ENCODE assay signal across 8 cellular contexts in the genomic region with DNA sequence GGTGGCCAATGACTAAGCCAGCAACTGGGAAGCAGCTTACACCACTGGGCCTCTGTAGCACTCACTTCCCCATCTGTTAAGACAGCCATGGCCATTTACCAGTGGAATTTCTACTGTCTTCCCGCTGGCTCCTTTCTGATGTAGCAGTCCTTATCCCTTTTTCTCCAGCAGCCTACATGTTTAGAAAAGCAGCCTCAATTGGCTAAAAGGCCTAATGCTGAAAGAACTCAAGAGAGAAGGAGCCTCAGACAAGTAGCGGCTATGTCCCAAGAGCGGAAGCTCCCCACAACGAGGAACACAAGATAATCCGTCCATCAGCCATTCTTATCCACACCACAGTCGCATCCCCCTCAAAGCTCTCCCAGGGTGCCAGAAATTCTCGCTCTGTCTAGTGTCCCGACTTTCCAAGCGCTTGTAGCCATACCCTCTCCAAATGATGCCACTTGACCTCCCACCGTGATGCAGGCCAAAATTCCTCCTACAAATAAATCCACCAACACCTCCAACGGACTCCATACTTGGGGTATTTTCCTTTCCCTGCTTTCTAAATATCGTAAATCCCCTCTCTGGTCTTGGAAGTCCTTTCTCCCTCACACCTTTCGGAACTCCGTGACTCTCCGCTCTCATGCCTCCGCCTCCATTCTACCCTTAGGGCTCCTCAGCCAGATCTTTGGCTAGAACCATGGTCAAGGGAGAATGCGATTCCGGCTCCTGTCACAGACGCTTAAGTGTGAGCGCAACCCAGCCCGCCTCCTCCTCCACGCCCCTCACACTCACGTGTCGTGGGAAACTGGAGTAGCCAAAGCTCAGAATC. TPM values are rescaled to one million over a fixed set of nuclear protein-coding genes. Genes with fewer than 3 reads are reported as not detected.
DNase-seq lines count a peak whose midpoint lies in the region; ATAC-seq and TF ChIP-seq lines count a peak whose summit lies in the region.

No MANE protein-coding gene starts in this region.

- peak overlapping the region; percentile 94 for H3K27ac ChIP-seq in MM.1S (ENCODE audit: low read length)
- peak overlapping the region; percentile 95 to 97 (median 95) for H3K27ac ChIP-seq in gastroesophageal sphincter
- H3K27ac ChIP-seq in osteoblast (ENCODE audit: low read depth, low read length) = peak overlapping the region; percentile 96

- H3K4me3 ChIP-seq in MM.1S (ENCODE audit: low read length) (peak overlapping the region; percentile 98), gastroesophageal sphincter (peak overlapping the region; percentile 52 to 74), osteoblast (ENCODE audit: insufficient read depth, low read length) (peak overlapping the region; percentile 90)

- peaks cover 10% of the 10 kb centered on the region; the same call in 1 of the 2 replicates for H3F3A ChIP-seq in MM.1S (ENCODE audit: insufficient read depth, low read length)

- peak; percentile 29 to 39 for ATAC-seq in activated T-cell treated with anti-CD3 and anti-CD28 coated beads, Interleukin-2, amount 50 U/mL, for 72 hours (replicated peaks in 1 of 2)
- ATAC-seq in gastroesophageal sphincter = peak; percentile 62

- peaks cover 60% of the 10 kb centered on the region for H3K4me1 Mint-ChIP-seq in activated naive CD4-positive, alpha-beta T cell treated with anti-CD3 and anti-CD28 coated beads, Interleukin-2, amount 10 ng/mL, durations not matched to agents 7 days and 5 days
- peaks cover 66% of the 10 kb centered on the region for H3K4me1 Mint-ChIP-seq in activated T-cell treated with anti-CD3 and anti-CD28 coated beads, Interleukin-2, amount 50 U/mL, for 72 hours (ENCODE audit: low read depth)

- H3K4me1 ChIP-seq in MM.1S (ENCODE audit: low read length) (peaks cover 18% of the 10 kb centered on the region), gastroesophageal sphincter (peaks cover 0 to 40% (median 4%) of the 10 kb centered on the region in 3 donors), osteoblast (ENCODE audit: insufficient read depth, low read length) (peaks cover 24% of the 10 kb centered on the region)

- H3K36me3 ChIP-seq in MM.1S (replicated peaks; ENCODE audit: insufficient read depth, low read length) = peaks cover 17% of the 10 kb centered on the region
- peaks cover 0 to 25% of the 10 kb centered on the region in 2 donors for H3K36me3 ChIP-seq in gastroesophageal sphincter
- peaks cover 20% of the 10 kb centered on the region for H3K36me3 ChIP-seq in osteoblast (ENCODE audit: insufficient read depth, low read length)

- CTCF ChIA-PET in activated naive CD4-positive, alpha-beta T cell treated with anti-CD3 and anti-CD28 coated beads, Interleukin-2, amount 10 ng/mL, durations not matched to agents 7 days and 5 days (lab: Charles Lee) = interaction anchor here (0.7 to 5.0 kb wide), 11 partner anchors 9 to 291 kb away, joined by 3 to 61 read pairs (median 5); no protein-coding TSS in a partner anchor
- CTCF ChIA-PET in HEK293T (lab: Yijun Ruan, JAX) = interaction anchor here (0.6 to 1.6 kb wide), 8 partner anchors 36 to 268 kb away, joined by 3 to 13 read pairs (median 4); a partner anchor contains a TSS

- H3K9ac ChIP-seq in MM.1S (ENCODE audit: low read length) = peak overlapping the region; percentile 94

- H3K27me3 ChIP-seq in MM.1S (replicated peaks; ENCODE audit: insufficient read depth, low read length) (no peaks in the 10 kb centered on the region), gastroesophageal sphincter (no peaks in the 10 kb centered on the region), osteoblast (ENCODE audit: insufficient read depth, low read length) (no peaks in the 10 kb centered on the region)

- peaks cover 39% of the 10 kb centered on the region for H3K36me3 Mint-ChIP-seq in activated naive CD4-positive, alpha-beta T cell treated with anti-CD3 and anti-CD28 coated beads, Interleukin-2, amount 10 ng/mL, durations not matched to agents 7 days and 5 days
- H3K36me3 Mint-ChIP-seq in activated T-cell treated with anti-CD3 and anti-CD28 coated beads, Interleukin-2, amount 50 U/mL, for 72 hours (ENCODE audit: insufficient read depth in 2 of 2) = peaks cover 11 to 22% of the 10 kb centered on the region in 2 donors

- TF ChIP-seq CTCF in MM.1S (IDR thresholded peaks at IDR 0.05; ENCODE audit: low read length) (no peak), gastroesophageal sphincter (IDR thresholded peaks at IDR 0.05) (no peak), osteoblast (IDR thresholded peaks at IDR 0.05; ENCODE audit: extremely low read depth, low read depth, low read length) (no peak)

- POLR2A ChIA-PET in HEK293T (lab: Yijun Ruan, JAX) = interaction anchor here (0.5 to 1.7 kb wide), 21 partner anchors 10 to 334 kb away, joined by 3 to 14 read pairs (median 3); a partner anchor contains a TSS

- WGBS in gastroesophageal sphincter (ENCODE audit: low coverage in 1 of 2), 2 donors = 0 to 3% methylated on average over 12 to 15 of the region's 24 CpGs

- H2AFZ ChIP-seq in MM.1S (ENCODE audit: low read length) = peak overlapping the region; percentile 88
- H2AFZ ChIP-seq in osteoblast (ENCODE audit: low read length) = peak overlapping the region; percentile 94

- H3K79me2 ChIP-seq in MM.1S (ENCODE audit: low read length) = peaks cover 44% of the 10 kb centered on the region
- peaks cover 50% of the 10 kb centered on the region for H3K79me2 ChIP-seq in osteoblast (ENCODE audit: insufficient read depth, low read length)

- TF ChIP-seq EP300 in gastroesophageal sphincter (IDR thresholded peaks at IDR 0.05) = no peak

- H3K4me2 ChIP-seq in MM.1S (ENCODE audit: low read depth, low read length) = peak overlapping the region; percentile 84
- H3K4me2 ChIP-seq in osteoblast (ENCODE audit: insufficient read depth, low read length) = peak overlapping the region; percentile 91

- DNase-seq in activated naive CD4-positive, alpha-beta T cell treated with anti-CD3 and anti-CD28 coated beads, Interleukin-2, amount 10 ng/mL, durations not matched to agents 7 days and 5 days = no peak
- DNase-seq in activated naive CD4-positive, alpha-beta T cell treated with Interleukin-2 at 50 U/mL for 16 hours = no peak
- DNase-seq in HEK293T (ENCODE audit: extremely low spot score) = peak; percentile 15
- peak; percentile 27 for DNase-seq in MM.1S
- no peak for DNase-seq in activated T-cell treated with anti-CD3 and anti-CD28 coated beads, Interleukin-2, amount 50 U/mL, for 72 hours
- peak; percentile 78 for DNase-seq in osteoblast (ENCODE audit: insufficient read length, low spot score, missing footprints)
- no peak for DNase-seq in NCI-H510A treated with DMSO at 0.1 percent for 48 hours (lab: John Stamatoyannopoulos, UW)

- H3K9me2 ChIP-seq in MM.1S (replicated peaks; ENCODE audit: insufficient read depth, low read length) = no peaks in the 10 kb centered on the region

- H3K9me3 ChIP-seq in MM.1S (replicated peaks; ENCODE audit: insufficient read depth, low read length) = no peaks in the 10 kb centered on the region
- H3K9me3 ChIP-seq in gastroesophageal sphincter = no peaks in the 10 kb centered on the region
- no peaks in the 10 kb centered on the region for H3K9me3 ChIP-seq in osteoblast (ENCODE audit: low read depth, low read length)

- H4K20me1 ChIP-seq in MM.1S (ENCODE audit: insufficient read depth, low read length) (0 out of 2 replicates have a peak, but pooled peaks cover 5% of the 10 kb centered on the region), osteoblast (ENCODE audit: insufficient read depth, low read length) (peaks cover 18% of the 10 kb centered on the region)

- H3K9me3 Mint-ChIP-seq in activated naive CD4-positive, alpha-beta T cell treated with anti-CD3 and anti-CD28 coated beads, Interleukin-2, amount 10 ng/mL, durations not matched to agents 7 days and 5 days = peaks cover 8% of the 10 kb centered on the region
- peaks cover 4% of the 10 kb centered on the region in 2 donors for H3K9me3 Mint-ChIP-seq in activated T-cell treated with anti-CD3 and anti-CD28 coated beads, Interleukin-2, amount 50 U/mL, for 72 hours

- H3K27ac Mint-ChIP-seq in activated naive CD4-positive, alpha-beta T cell treated with anti-CD3 and anti-CD28 coated beads, Interleukin-2, amount 10 ng/mL, durations not matched to agents 7 days and 5 days = peak overlapping the region; percentile 93
- H3K27ac Mint-ChIP-seq in activated T-cell treated with anti-CD3 and anti-CD28 coated beads, Interleukin-2, amount 50 U/mL, for 72 hours = peak overlapping the region; percentile 91

- H3K4me3 Mint-ChIP-seq in activated naive CD4-positive, alpha-beta T cell treated with anti-CD3 and anti-CD28 coated beads, Interleukin-2, amount 10 ng/mL, durations not matched to agents 7 days and 5 days = peak overlapping the region; percentile 98
- peak overlapping the region; percentile 84 to 97 for H3K4me3 Mint-ChIP-seq in activated T-cell treated with anti-CD3 and anti-CD28 coated beads, Interleukin-2, amount 50 U/mL, for 72 hours

- no peaks in the 10 kb centered on the region for H3K27me3 Mint-ChIP-seq in activated naive CD4-positive, alpha-beta T cell treated with anti-CD3 and anti-CD28 coated beads, Interleukin-2, amount 10 ng/mL, durations not matched to agents 7 days and 5 days
- no peaks in the 10 kb centered on the region for H3K27me3 Mint-ChIP-seq in activated T-cell treated with anti-CD3 and anti-CD28 coated beads, Interleukin-2, amount 50 U/mL, for 72 hours (ENCODE audit: low read depth)

- no peak for TF ChIP-seq POLR2A in gastroesophageal sphincter (IDR thresholded peaks at IDR 0.05)

TF ChIP-seq in HEK293T, 16 proteins besides CTCF, POLR2A, EP300 and RAD21 (continues in another document):
- TF ChIP-seq TARDBP (IDR thresholded peaks at IDR 0.05) = no peak
- TF ChIP-seq BHLHE40 (IDR thresholded peaks at IDR 0.05; ENCODE audit: borderline replicate concordance) = no peak
- TF ChIP-seq FOXM1 (IDR thresholded peaks at IDR 0.05; ENCODE audit: borderline replicate concordance) = no peak
- TF ChIP-seq FOXK2 (IDR thresholded peaks at IDR 0.05) = no peak

RNA-seq across cellular contexts. Expression of a gene that starts 0.5 kb away (rescaled TPM):
- 100 to 1,000 TPM; 149 to 153 TPM for total RNA-seq in activated T-cell treated with anti-CD3 and anti-CD28 coated beads, Interleukin-2, amount 50 U/mL, for 72 hours
- 100 to 1,000 TPM in 1 of 4 donors, 10 to 100 TPM in 3; 79.5 to 105 (median 90.2) TPM for total RNA-seq in gastroesophageal sphincter
- 143 and 162 TPM in 2 replicates for total RNA-seq in osteoblast

RNA-seq across cellular contexts. Expression of a gene that starts 34.6 kb away (rescaled TPM):
- 10 to 100 TPM; 16.7 to 19.7 TPM for total RNA-seq in activated T-cell treated with anti-CD3 and anti-CD28 coated beads, Interleukin-2, amount 50 U/mL, for 72 hours
- total RNA-seq in gastroesophageal sphincter (10 to 100 TPM; 22.7 to 52.0 (median 42.1) TPM), osteoblast (22.4 and 27.1 TPM in 2 replicates)

RNA-seq across cellular contexts. Expression of a gene that starts 40.4 kb away (rescaled TPM):
- 1 to 10 TPM; 2.5 to 5.5 TPM for total RNA-seq in activated T-cell treated with anti-CD3 and anti-CD28 coated beads, Interleukin-2, amount 50 U/mL, for 72 hours
- total RNA-seq in gastroesophageal sphincter (1 to 10 TPM in 2 of 4 donors, under 1 TPM in 1, not detected in 1; 0.45 to 5.7 (median 1.6) TPM), osteoblast (under 0.01 and 0.29 TPM in 2 replicates)

Comparison
In these comparisons a context has a peak if more than half of its experiments do, and no peak if none do; other contexts are left out.
1. DNase-seq: peak in HEK293T (single experiment), MM.1S (single experiment) and osteoblast (single experiment); none in activated naive CD4-positive, alpha-beta T cell treated with anti-CD3 and anti-CD28 coated beads, Interleukin-2, amount 10 ng/mL, durations not matched to agents 7 days and 5 days (single experiment), activated naive CD4-positive, alpha-beta T cell treated with Interleukin-2 at 50 U/mL for 16 hours (single experiment), activated T-cell treated with anti-CD3 and anti-CD28 coated beads, Interleukin-2, amount 50 U/mL, for 72 hours (0 of 2) and NCI-H510A treated with DMSO at 0.1 percent for 48 hours (single experiment).
2. Peak in every context shown above with its lines, with median percentiles within 50 percentile points of each other: H3K27ac ChIP-seq and H3K4me3 ChIP-seq.